ENCODE assay signal across 8 cellular contexts in genomic region chr5:43192558-43193170, GRCh38. TPM values are rescaled to one million over a fixed set of nuclear protein-coding genes. Genes with fewer than 3 reads are reported as not detected.
DNase-seq lines count a peak whose midpoint lies in the region; ATAC-seq and TF ChIP-seq lines count a peak whose summit lies in the region.

No MANE protein-coding gene starts in this region.

- ATAC-seq in GM19372 (IDR thresholded peaks at IDR 0.05; ENCODE audit: low read depth, unreplicated experiment), result peak; percentile 30
- ATAC-seq in HG03457 (IDR thresholded peaks at IDR 0.05; ENCODE audit: unreplicated experiment), result peak; percentile 7

- DNase-seq in AG20443 (ENCODE audit: low spot score), result peak; percentile 54
- peak in 2 of 3 experiments; percentile 8 for DNase-seq in activated CD8-positive, alpha-beta memory T cell treated with anti-CD3 and anti-CD28 coated beads for 48 hours (ENCODE audit: low read depth in 2 of 3, low spot score in 2 of 3)
- peak; percentile 16 to 24 for DNase-seq in erythroblast (lab: John Stamatoyannopoulos, UW)
- peak; percentile 28 for DNase-seq in myocyte (ENCODE audit: low read depth)
- no peak for DNase-seq in NCI-H82 treated with DMSO at 0.1 percent for 48 hours (lab: John Stamatoyannopoulos, UW; ENCODE audit: unreplicated experiment)

- H3K27ac ChIP-seq in temporal lobe (ENCODE audit: low read depth, low read length), result peak overlapping the region; percentile 83

- no peak for TF ChIP-seq POLR2A in erythroblast (IDR thresholded peaks at IDR 0.05; ENCODE audit: low read length)

RNA-seq across cellular contexts. Expression of gene NIM1K, which starts 0.6 kb away (rescaled TPM):
- total RNA-seq in myocyte (0.21 and 0.35 TPM in 2 replicates), temporal lobe (5.9 TPM)
- 0.74 TPM for polyA plus RNA-seq in myocyte (2012)
